ENCODE assay signal across 1 cellular context in genomic region chr11:78370406-78371172, GRCh38.
TF ChIP-seq lines count a peak whose summit lies in the region.

No MANE protein-coding gene starts in this region.

TF ChIP-seq in IMR-90, 13 proteins besides CTCF, POLR2A, EP300 and RAD21:
- TF ChIP-seq BHLHE40 (IDR thresholded peaks at IDR 0.05; ENCODE audit: low read depth, low read length), result no peak
- TF ChIP-seq RCOR1 (IDR thresholded peaks at IDR 0.05; ENCODE audit: insufficient replicate concordance, low read length), result no peak
- TF ChIP-seq NFE2L2 (IDR thresholded peaks at IDR 0.05; ENCODE audit: low read depth, low read length), result no peak
- no peak for TF ChIP-seq USF2 (IDR thresholded peaks at IDR 0.05; ENCODE audit: low read depth, low read length)
- no peak for TF ChIP-seq MAFK (IDR thresholded peaks at IDR 0.05; ENCODE audit: low read depth, low read length)
- TF ChIP-seq ELK1 (IDR thresholded peaks at IDR 0.05; ENCODE audit: borderline replicate concordance, low read depth, low read length), result no peak
- no peak for TF ChIP-seq SMC3 (IDR thresholded peaks at IDR 0.05; ENCODE audit: low read depth, low read length)
- TF ChIP-seq FOS (IDR thresholded peaks at IDR 0.05; ENCODE audit: low read depth, low read length), result no peak
- TF ChIP-seq CEBPB (IDR thresholded peaks at IDR 0.05; ENCODE audit: low read depth, low read length), result no peak
- no peak for TF ChIP-seq MAZ (IDR thresholded peaks at IDR 0.05; ENCODE audit: borderline replicate concordance, low read depth, low read length)
- no peak for TF ChIP-seq MXI1 (IDR thresholded peaks at IDR 0.05; ENCODE audit: borderline replicate concordance, low read depth, low read length)
- TF ChIP-seq CHD1 (IDR thresholded peaks at IDR 0.05; ENCODE audit: low read depth, low read length), result no peak
